Comparison of ENCODE assay signal across 9 cellular contexts in the genomic region with DNA sequence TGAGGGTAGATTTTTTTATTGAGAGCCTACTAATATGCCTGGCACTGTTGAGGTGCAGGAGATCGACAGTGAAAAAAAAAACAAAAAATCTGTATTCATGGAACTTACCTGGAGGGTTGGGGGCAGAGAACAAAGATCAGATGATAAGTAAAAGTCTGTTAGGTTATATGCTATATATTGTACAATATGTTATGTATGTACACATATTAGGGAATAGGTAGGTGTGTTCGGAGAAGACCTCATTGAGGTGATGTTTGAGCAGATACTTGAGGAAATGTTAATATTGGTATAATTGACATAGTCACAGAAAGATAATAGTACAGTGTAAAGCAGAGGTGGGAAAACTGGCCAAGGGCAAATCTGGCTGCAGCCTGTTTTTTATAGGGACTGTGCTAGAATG. TPM values are rescaled to one million over a fixed set of nuclear protein-coding genes. Genes with fewer than 3 reads are reported as not detected.
DNase-seq lines count a peak whose midpoint lies in the region; ATAC-seq, FAIRE-seq and TF ChIP-seq lines count a peak whose summit lies in the region.
"Had no signal": no experiment of that assay in that cellular context is flagged by ENCODE, and none has a peak within 500 bp of the region (broad histone marks: within the 10 kb centered on the region; RNA-seq: fewer than 3 reads in every experiment).

No MANE protein-coding gene starts in this region.

- in situ Hi-C loops in HepG2 (cut with HindIII; ENCODE audit: extremely low pct_ligation_motif_present, low pct_unique_long_range_greater_than_20kb), result no loop called here

- no peaks in the 10 kb centered on the region for H3K9me3 ChIP-seq in HepG2 (ENCODE audit: low read length)
- H3K9me3 ChIP-seq in right lobe of liver, result no peaks in the 10 kb centered on the region

- peak overlapping the region; percentile 80 for H3K4me3 Mint-ChIP-seq in activated T-helper 2 cell treated with anti-CD3 and anti-CD28 coated beads, Interferon-gamma antibody, Interleukin-2, Interleukin-4, amounts not matched to agents 10 μg/mL and 5 μg/mL and 100 μg/mL, durations not matched to agents 14 hours and 24 hours and 36 hours (ENCODE audit: low read depth)
- H3K4me3 Mint-ChIP-seq in memory B cell, result peak overlapping the region; percentile 73

- 79% methylated on average over 2 of the region's 2 CpGs for WGBS in HepG2 (ENCODE audit: low lambda C conversion rate)
- WGBS in right lobe of liver (ENCODE audit: insufficient coverage, low coverage, low lambda C conversion rate, missing lambda C conversion rate), result 59% methylated on average over 2 of the region's 2 CpGs

- peaks cover 45% of the 10 kb centered on the region for H3K79me2 ChIP-seq in HepG2 (ENCODE audit: insufficient read depth, low read length)

- H3K36me3 ChIP-seq in HepG2 (replicated peaks in 1 of 2; ENCODE audit: control insufficient read depth in 1 of 2, insufficient read depth in 2 of 2, low read length in 2 of 2) (no peaks in the 10 kb centered on the region; a peak in 2 of 5 replicates), right lobe of liver (no peaks in the 10 kb centered on the region)

- DNase-seq in HepG2 (ENCODE audit: low spot score), result no peak
- DNase-seq in right lobe of liver, result no peak
- DNase-seq in activated T-helper 2 cell treated with anti-CD3 and anti-CD28 coated beads, Interferon-gamma antibody, Interleukin-2, Interleukin-4, amounts not matched to agents 10 μg/mL and 5 μg/mL and 100 μg/mL, durations not matched to agents 14 hours and 24 hours and 36 hours (ENCODE audit: low spot score), result no peak
- no peak for DNase-seq in memory B cell (ENCODE audit: low spot score in 2 of 2)
- no peak for DNase-seq in Right ventricle myocardium inferior (ENCODE audit: missing footprints)
- no peak for DNase-seq in COR-L47 (lab: John Stamatoyannopoulos, UW)
- DNase-seq: NCI-H774 had no signal

- CTCF ChIA-PET in HepG2 (lab: Yijun Ruan, JAX; ENCODE audit: low intra/inter-chr PET ratio, low total read pairs), result no interaction called here

- intact Hi-C loops in HepG2 (cut with micrococcal nuclease; ENCODE audit: unreplicated experiment) (loop anchor here (5.0 kb wide), 1 partner anchor 69 kb away; no protein-coding TSS in a partner anchor), right lobe of liver (cut with DNase I) (loop anchor here in 1 of 2 donors (10.0 kb wide), 1 partner anchor 96 kb away; no protein-coding TSS in a partner anchor), Right ventricle myocardium inferior (cut with DNase I) (no loop called here)
- intact Hi-C loops in activated T-helper 2 cell treated with anti-CD3 and anti-CD28 coated beads, Interferon-gamma antibody, Interleukin-2, Interleukin-4, amounts not matched to agents 10 μg/mL and 5 μg/mL and 100 μg/mL, durations not matched to agents 14 hours and 24 hours and 36 hours (cut with micrococcal nuclease), result loop anchor here (5.0 kb wide), 1 partner anchor 276 kb away; the partner anchor contains the start of genes MGAT2 and RPL36AL

- POLR2A ChIA-PET in HepG2 (lab: Yijun Ruan, JAX), result no interaction called here

- H3K9ac ChIP-seq in HepG2 (ENCODE audit: insufficient read depth, low read depth, low read length), result no peak overlapping the region

- no peak for FAIRE-seq in HepG2 (lab: Jason Lieb, UNC)

- peaks cover 41% of the 10 kb centered on the region for H3K4me1 ChIP-seq in HepG2 (ENCODE audit: insufficient read depth, low read length)
- peaks cover 0 to 31% (median 11%) of the 10 kb centered on the region in 4 donors for H3K4me1 ChIP-seq in right lobe of liver

- no peaks in the 10 kb centered on the region for H3K9me3 Mint-ChIP-seq in activated T-helper 2 cell treated with anti-CD3 and anti-CD28 coated beads, Interferon-gamma antibody, Interleukin-2, Interleukin-4, amounts not matched to agents 10 μg/mL and 5 μg/mL and 100 μg/mL, durations not matched to agents 14 hours and 24 hours and 36 hours
- peaks cover 2% of the 10 kb centered on the region for H3K9me3 Mint-ChIP-seq in memory B cell

- H3K4me1 Mint-ChIP-seq in activated T-helper 2 cell treated with anti-CD3 and anti-CD28 coated beads, Interferon-gamma antibody, Interleukin-2, Interleukin-4, amounts not matched to agents 10 μg/mL and 5 μg/mL and 100 μg/mL, durations not matched to agents 14 hours and 24 hours and 36 hours (ENCODE audit: low read depth), result peaks cover 36% of the 10 kb centered on the region
- peaks cover 31% of the 10 kb centered on the region for H3K4me1 Mint-ChIP-seq in memory B cell

- H3K27ac ChIP-seq in HepG2 (ENCODE audit: extremely low read length, insufficient read depth, low read length) (no peak overlapping the region), right lobe of liver (no peak overlapping the region)

- no TSS peak for BruUV-seq in HepG2 (replicated peaks; lab: Mats Ljungman, UMichigan)

- TF ChIP-seq EP300 in HepG2 (IDR thresholded peaks at IDR 0.05; ENCODE audit: low read depth in 2 of 2, low read length in 2 of 2) (no peak), HepG2 (CRISPR knock-in tag; IDR thresholded peaks at IDR 0.05; ENCODE audit: borderline replicate concordance) (no peak)

- H3K4me3 ChIP-seq in HepG2 (replicated peaks in 1 of 3; ENCODE audit: insufficient read depth in 1 of 3, low read depth in 2 of 3, low read length in 3 of 3), result no peak overlapping the region
- H3K4me3 ChIP-seq in right lobe of liver, result no peak overlapping the region

- H3K27me3 ChIP-seq in HepG2 (ENCODE audit: control insufficient read depth in 1 of 2, insufficient read depth in 2 of 2, low read length in 2 of 2) (no peaks in the 10 kb centered on the region), right lobe of liver (no peaks in the 10 kb centered on the region)

- TF ChIP-seq POLR2A in HepG2 (IDR thresholded peaks at IDR 0.05; ENCODE audit: insufficient read depth in 1 of 2, low read depth in 2 of 2, low read length in 2 of 2) (no peak), right lobe of liver (IDR thresholded peaks at IDR 0.05) (no peak)

- H2AFZ ChIP-seq in HepG2 (ENCODE audit: low read length), result no peak overlapping the region

- H3K27me3 Mint-ChIP-seq in activated T-helper 2 cell treated with anti-CD3 and anti-CD28 coated beads, Interferon-gamma antibody, Interleukin-2, Interleukin-4, amounts not matched to agents 10 μg/mL and 5 μg/mL and 100 μg/mL, durations not matched to agents 14 hours and 24 hours and 36 hours (ENCODE audit: low read depth), result no peaks in the 10 kb centered on the region
- H3K27me3 Mint-ChIP-seq in memory B cell, result no peaks in the 10 kb centered on the region

- ATAC-seq in HepG2 (no peak), right lobe of liver (no peak), memory B cell (ENCODE audit: low read depth) (no peak), GM18517 (IDR thresholded peaks at IDR 0.05; ENCODE audit: unreplicated experiment) (no peak), Right ventricle myocardium inferior (no peak), GM21526 (IDR thresholded peaks at IDR 0.05; ENCODE audit: low FRiP score, unreplicated experiment) (no peak)

- H3K4me2 ChIP-seq in HepG2 (ENCODE audit: low read depth, low read length), result 0 out of 2 replicates have a peak overlapping the region, but pooled peaks have one; percentile 20

- peaks cover 66% of the 10 kb centered on the region for H3K36me3 Mint-ChIP-seq in activated T-helper 2 cell treated with anti-CD3 and anti-CD28 coated beads, Interferon-gamma antibody, Interleukin-2, Interleukin-4, amounts not matched to agents 10 μg/mL and 5 μg/mL and 100 μg/mL, durations not matched to agents 14 hours and 24 hours and 36 hours (ENCODE audit: low read depth)
- peaks cover 34% of the 10 kb centered on the region for H3K36me3 Mint-ChIP-seq in memory B cell

- peak overlapping the region; percentile 87 for H3K27ac Mint-ChIP-seq in activated T-helper 2 cell treated with anti-CD3 and anti-CD28 coated beads, Interferon-gamma antibody, Interleukin-2, Interleukin-4, amounts not matched to agents 10 μg/mL and 5 μg/mL and 100 μg/mL, durations not matched to agents 14 hours and 24 hours and 36 hours
- peak overlapping the region; percentile 81 for H3K27ac Mint-ChIP-seq in memory B cell

- no peak for TF ChIP-seq RAD21 in HepG2 (CRISPR knock-in tag; IDR thresholded peaks at IDR 0.05)

- H4K20me1 ChIP-seq in HepG2 (ENCODE audit: insufficient read depth, low read length), result peaks cover 27% of the 10 kb centered on the region

- no peak for TF ChIP-seq CTCF in HepG2 (CRISPR knock-in tag; IDR thresholded peaks at IDR 0.05)
- TF ChIP-seq CTCF in right lobe of liver (IDR thresholded peaks at IDR 0.05), result no peak

RNA-seq across cellular contexts. Expression of gene ARF6, which starts 5.6 kb away (rescaled TPM):
- total RNA-seq in HepG2 (2016; rRNA removed; fragmentation: Illumina TruSeq; extraction: Trizol) (31.9 and 36.1 TPM in 2 replicates), right lobe of liver (10 to 100 TPM; 21.1 to 41.4 (median 32.4) TPM), Right ventricle myocardium inferior (25.1 TPM)
- total RNA-seq in HepG2 (2016; cell fraction: cytosol; rRNA removed; fragmentation: Illumina TruSeq; extraction: Trizol; ENCODE audit: low read depth), result 9.3 and 12.2 TPM in 2 replicates
- total RNA-seq in HepG2 (2016; cell fraction: insoluble cytoplasmic fraction; rRNA removed; fragmentation: Illumina TruSeq; extraction: Trizol), result 35.0 TPM in 2 replicates
- 33.5 and 36.6 TPM in 2 replicates for total RNA-seq in HepG2 (2016; cell fraction: membrane; rRNA removed; fragmentation: Illumina TruSeq; extraction: Trizol)
- total RNA-seq in HepG2 (2016; cell fraction: nucleus; rRNA removed; fragmentation: Illumina TruSeq; extraction: Trizol), result 18.8 and 19.2 TPM in 2 replicates
- 12.7 and 13.6 TPM in 2 replicates for polyA plus RNA-seq in HepG2 (2011; rRNA removed)
- 10.4 and 11.2 TPM in 2 replicates for polyA plus RNA-seq in HepG2 (2011; cell fraction: cytosol; rRNA removed)
- polyA plus RNA-seq in HepG2 (2011; cell fraction: nucleus; rRNA removed), result 8.5 TPM in 2 replicates
- polyA plus RNA-seq in HepG2 (2012), result 22.3 and 22.4 TPM in 2 replicates
- 7.1 and 10.0 TPM in 2 replicates for polyA plus RNA-seq in HepG2 (2016; cell fraction: cytosol; fragmentation: Illumina TruSeq; extraction: Trizol; ENCODE audit: low read depth)
- polyA plus RNA-seq in HepG2 (2016; cell fraction: insoluble cytoplasmic fraction; fragmentation: Illumina TruSeq; extraction: Trizol; ENCODE audit: low read depth), result 45.6 and 46.6 TPM in 2 replicates
- polyA plus RNA-seq in HepG2 (2016; cell fraction: membrane; fragmentation: Illumina TruSeq; extraction: Trizol; ENCODE audit: low read depth), result 20.3 and 27.1 TPM in 2 replicates
- polyA plus RNA-seq in HepG2 (2016; cell fraction: nucleus; fragmentation: Illumina TruSeq; extraction: Trizol; ENCODE audit: insufficient read depth, low read depth), result 31.2 and 33.5 TPM in 2 replicates
- polyA minus RNA-seq in HepG2 (2011; rRNA and poly(A)+ RNA removed; ENCODE audit: low replicate concordance), result 13.8 and 26.7 TPM in 2 replicates
- polyA minus RNA-seq in HepG2 (2011; cell fraction: cytosol; rRNA and poly(A)+ RNA removed), result 9.2 and 10.8 TPM in 2 replicates
- polyA minus RNA-seq in HepG2 (2011; cell fraction: nucleus; rRNA and poly(A)+ RNA removed), result 10.3 and 10.9 TPM in 2 replicates
- total RNA-seq in activated T-helper 2 cell treated with anti-CD3 and anti-CD28 coated beads, Interferon-gamma antibody, Interleukin-2, Interleukin-4, amounts not matched to agents 10 μg/mL and 5 μg/mL and 100 μg/mL, durations not matched to agents 14 hours and 24 hours and 36 hours, result 162 and 165 TPM in 2 replicates

RNA-seq across cellular contexts. Expression of gene NEMF, which starts 45.9 kb away (rescaled TPM):
- 57.9 and 62.5 TPM in 2 replicates for total RNA-seq in HepG2 (2016; rRNA removed; fragmentation: Illumina TruSeq; extraction: Trizol)
- total RNA-seq in HepG2 (2016; cell fraction: cytosol; rRNA removed; fragmentation: Illumina TruSeq; extraction: Trizol; ENCODE audit: low read depth), result 35.7 and 44.4 TPM in 2 replicates
- total RNA-seq in HepG2 (2016; cell fraction: insoluble cytoplasmic fraction; rRNA removed; fragmentation: Illumina TruSeq; extraction: Trizol), result 59.7 and 63.0 TPM in 2 replicates
- 22.3 and 26.0 TPM in 2 replicates for total RNA-seq in HepG2 (2016; cell fraction: membrane; rRNA removed; fragmentation: Illumina TruSeq; extraction: Trizol)
- total RNA-seq in HepG2 (2016; cell fraction: nucleus; rRNA removed; fragmentation: Illumina TruSeq; extraction: Trizol), result 91.5 and 98.9 TPM in 2 replicates
- polyA plus RNA-seq in HepG2 (2011; rRNA removed), result 19.9 and 21.3 TPM in 2 replicates
- 6.3 and 8.5 TPM in 2 replicates for polyA plus RNA-seq in HepG2 (2011; cell fraction: cytosol; rRNA removed)
- polyA plus RNA-seq in HepG2 (2011; cell fraction: nucleus; rRNA removed), result 36.3 and 47.2 TPM in 2 replicates
- polyA plus RNA-seq in HepG2 (2012), result 21.6 and 25.8 TPM in 2 replicates
- polyA plus RNA-seq in HepG2 (2016; cell fraction: cytosol; fragmentation: Illumina TruSeq; extraction: Trizol; ENCODE audit: low read depth), result 2.7 and 3.3 TPM in 2 replicates
- polyA plus RNA-seq in HepG2 (2016; cell fraction: insoluble cytoplasmic fraction; fragmentation: Illumina TruSeq; extraction: Trizol; ENCODE audit: low read depth), result 58.7 and 61.6 TPM in 2 replicates
- polyA plus RNA-seq in HepG2 (2016; cell fraction: membrane; fragmentation: Illumina TruSeq; extraction: Trizol; ENCODE audit: low read depth), result 5.6 TPM in 2 replicates
- polyA plus RNA-seq in HepG2 (2016; cell fraction: nucleus; fragmentation: Illumina TruSeq; extraction: Trizol; ENCODE audit: insufficient read depth, low read depth), result 92.9 and 120 TPM in 2 replicates
- 21.7 and 46.2 TPM in 2 replicates for polyA minus RNA-seq in HepG2 (2011; rRNA and poly(A)+ RNA removed; ENCODE audit: low replicate concordance)
- polyA minus RNA-seq in HepG2 (2011; cell fraction: cytosol; rRNA and poly(A)+ RNA removed), result 16.4 and 23.0 TPM in 2 replicates
- 222 and 226 TPM in 2 replicates for polyA minus RNA-seq in HepG2 (2011; cell fraction: nucleus; rRNA and poly(A)+ RNA removed)
- 10 to 100 TPM; 15.3 to 29.9 (median 23.4) TPM for total RNA-seq in right lobe of liver
- 75.0 and 81.0 TPM in 2 replicates for total RNA-seq in activated T-helper 2 cell treated with anti-CD3 and anti-CD28 coated beads, Interferon-gamma antibody, Interleukin-2, Interleukin-4, amounts not matched to agents 10 μg/mL and 5 μg/mL and 100 μg/mL, durations not matched to agents 14 hours and 24 hours and 36 hours
- 60.5 TPM for total RNA-seq in Right ventricle myocardium inferior
